In the genomic region with DNA sequence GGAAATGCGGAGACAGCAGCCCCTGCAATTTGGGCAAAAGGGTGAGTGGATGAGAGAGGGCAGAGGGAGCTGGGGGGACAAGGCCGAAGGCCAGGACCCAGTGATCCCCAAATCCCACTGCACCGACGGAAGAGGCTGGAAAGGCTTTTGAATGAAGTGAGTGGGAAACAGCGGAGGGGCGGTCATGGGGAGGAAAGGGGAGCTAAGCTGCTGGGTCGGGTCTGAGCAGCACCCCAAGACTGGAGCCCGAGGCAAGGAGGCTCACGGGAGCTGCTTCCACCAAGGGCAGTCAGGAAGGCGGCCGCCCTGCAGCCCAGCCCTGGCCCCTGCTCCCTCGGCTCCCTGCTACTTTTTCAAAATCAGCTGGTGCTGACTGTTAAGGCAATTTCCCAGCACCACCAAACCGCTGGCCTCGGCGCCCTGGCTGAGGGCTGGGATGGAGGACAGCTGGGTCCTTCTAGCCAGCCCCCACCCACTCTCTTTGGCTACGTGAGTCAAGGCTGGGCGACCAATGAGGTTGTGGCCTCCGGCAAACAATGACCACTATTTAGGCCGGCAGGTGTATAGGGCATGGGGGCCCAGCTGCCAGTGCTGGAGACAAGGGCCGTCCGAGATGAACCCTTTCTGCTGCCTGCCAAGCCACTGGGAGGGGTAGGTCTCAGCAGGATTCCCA, we compare ENCODE assay signal across 1 cellular context.
TF ChIP-seq lines count a peak whose summit lies in the region.

No MANE protein-coding gene starts in this region.

TF ChIP-seq in GM23338, 12 proteins besides CTCF, POLR2A, EP300 and RAD21 (continued from another document):
- TF ChIP-seq, protein P1, sequence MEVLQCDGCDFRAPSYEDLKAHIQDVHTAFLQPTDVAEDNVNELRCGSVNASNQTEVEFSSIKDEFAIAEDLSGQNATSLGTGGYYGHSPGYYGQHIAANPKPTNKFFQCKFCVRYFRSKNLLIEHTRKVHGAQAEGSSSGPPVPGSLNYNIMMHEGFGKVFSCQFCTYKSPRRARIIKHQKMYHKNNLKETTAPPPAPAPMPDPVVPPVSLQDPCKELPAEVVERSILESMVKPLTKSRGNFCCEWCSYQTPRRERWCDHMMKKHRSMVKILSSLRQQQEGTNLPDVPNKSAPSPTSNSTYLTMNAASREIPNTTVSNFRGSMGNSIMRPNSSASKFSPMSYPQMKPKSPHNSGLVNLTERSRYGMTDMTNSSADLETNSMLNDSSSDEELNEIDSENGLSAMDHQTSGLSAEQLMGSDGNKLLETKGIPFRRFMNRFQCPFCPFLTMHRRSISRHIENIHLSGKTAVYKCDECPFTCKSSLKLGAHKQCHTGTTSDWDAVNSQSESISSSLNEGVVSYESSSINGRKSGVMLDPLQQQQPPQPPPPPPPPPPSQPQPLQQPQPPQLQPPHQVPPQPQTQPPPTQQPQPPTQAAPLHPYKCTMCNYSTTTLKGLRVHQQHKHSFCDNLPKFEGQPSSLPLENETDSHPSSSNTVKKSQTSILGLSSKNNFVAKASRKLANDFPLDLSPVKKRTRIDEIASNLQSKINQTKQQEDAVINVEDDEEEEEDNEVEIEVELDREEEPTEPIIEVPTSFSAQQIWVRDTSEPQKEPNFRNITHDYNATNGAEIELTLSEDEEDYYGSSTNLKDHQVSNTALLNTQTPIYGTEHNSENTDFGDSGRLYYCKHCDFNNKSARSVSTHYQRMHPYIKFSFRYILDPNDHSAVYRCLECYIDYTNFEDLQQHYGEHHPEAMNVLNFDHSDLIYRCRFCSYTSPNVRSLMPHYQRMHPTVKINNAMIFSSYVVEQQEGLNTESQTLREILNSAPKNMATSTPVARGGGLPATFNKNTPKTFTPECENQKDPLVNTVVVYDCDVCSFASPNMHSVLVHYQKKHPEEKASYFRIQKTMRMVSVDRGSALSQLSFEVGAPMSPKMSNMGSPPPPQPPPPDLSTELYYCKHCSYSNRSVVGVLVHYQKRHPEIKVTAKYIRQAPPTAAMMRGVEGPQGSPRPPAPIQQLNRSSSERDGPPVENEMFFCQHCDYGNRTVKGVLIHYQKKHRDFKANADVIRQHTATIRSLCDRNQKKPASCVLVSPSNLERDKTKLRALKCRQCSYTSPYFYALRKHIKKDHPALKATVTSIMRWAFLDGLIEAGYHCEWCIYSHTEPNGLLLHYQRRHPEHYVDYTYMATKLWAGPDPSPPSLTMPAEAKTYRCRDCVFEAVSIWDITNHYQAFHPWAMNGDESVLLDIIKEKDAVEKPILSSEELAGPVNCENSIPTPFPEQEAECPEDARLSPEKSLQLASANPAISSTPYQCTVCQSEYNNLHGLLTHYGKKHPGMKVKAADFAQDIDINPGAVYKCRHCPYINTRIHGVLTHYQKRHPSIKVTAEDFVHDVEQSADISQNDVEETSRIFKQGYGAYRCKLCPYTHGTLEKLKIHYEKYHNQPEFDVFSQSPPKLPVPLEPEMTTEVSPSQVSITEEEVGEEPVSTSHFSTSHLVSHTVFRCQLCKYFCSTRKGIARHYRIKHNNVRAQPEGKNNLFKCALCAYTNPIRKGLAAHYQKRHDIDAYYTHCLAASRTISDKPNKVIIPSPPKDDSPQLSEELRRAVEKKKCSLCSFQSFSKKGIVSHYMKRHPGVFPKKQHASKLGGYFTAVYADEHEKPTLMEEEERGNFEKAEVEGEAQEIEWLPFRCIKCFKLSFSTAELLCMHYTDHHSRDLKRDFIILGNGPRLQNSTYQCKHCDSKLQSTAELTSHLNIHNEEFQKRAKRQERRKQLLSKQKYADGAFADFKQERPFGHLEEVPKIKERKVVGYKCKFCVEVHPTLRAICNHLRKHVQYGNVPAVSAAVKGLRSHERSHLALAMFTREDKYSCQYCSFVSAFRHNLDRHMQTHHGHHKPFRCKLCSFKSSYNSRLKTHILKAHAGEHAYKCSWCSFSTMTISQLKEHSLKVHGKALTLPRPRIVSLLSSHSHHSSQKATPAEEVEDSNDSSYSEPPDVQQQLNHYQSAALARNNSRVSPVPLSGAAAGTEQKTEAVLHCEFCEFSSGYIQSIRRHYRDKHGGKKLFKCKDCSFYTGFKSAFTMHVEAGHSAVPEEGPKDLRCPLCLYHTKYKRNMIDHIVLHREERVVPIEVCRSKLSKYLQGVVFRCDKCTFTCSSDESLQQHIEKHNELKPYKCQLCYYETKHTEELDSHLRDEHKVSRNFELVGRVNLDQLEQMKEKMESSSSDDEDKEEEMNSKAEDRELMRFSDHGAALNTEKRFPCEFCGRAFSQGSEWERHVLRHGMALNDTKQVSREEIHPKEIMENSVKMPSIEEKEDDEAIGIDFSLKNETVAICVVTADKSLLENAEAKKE (CRISPR knock-in tag; IDR thresholded peaks at IDR 0.05), result no peak
- TF ChIP-seq ZNF114 (CRISPR knock-in tag; IDR thresholded peaks at IDR 0.05) (no peak), EZH2 (IDR thresholded peaks at IDR 0.05; ENCODE audit: low read depth, unreplicated experiment) (no peak), EZH2phosphoT487 (IDR thresholded peaks at IDR 0.05; ENCODE audit: unreplicated experiment) (no peak), ZNF331 (CRISPR knock-in tag; IDR thresholded peaks at IDR 0.05; ENCODE audit: low read depth) (no peak)
- TF ChIP-seq, protein P2, sequence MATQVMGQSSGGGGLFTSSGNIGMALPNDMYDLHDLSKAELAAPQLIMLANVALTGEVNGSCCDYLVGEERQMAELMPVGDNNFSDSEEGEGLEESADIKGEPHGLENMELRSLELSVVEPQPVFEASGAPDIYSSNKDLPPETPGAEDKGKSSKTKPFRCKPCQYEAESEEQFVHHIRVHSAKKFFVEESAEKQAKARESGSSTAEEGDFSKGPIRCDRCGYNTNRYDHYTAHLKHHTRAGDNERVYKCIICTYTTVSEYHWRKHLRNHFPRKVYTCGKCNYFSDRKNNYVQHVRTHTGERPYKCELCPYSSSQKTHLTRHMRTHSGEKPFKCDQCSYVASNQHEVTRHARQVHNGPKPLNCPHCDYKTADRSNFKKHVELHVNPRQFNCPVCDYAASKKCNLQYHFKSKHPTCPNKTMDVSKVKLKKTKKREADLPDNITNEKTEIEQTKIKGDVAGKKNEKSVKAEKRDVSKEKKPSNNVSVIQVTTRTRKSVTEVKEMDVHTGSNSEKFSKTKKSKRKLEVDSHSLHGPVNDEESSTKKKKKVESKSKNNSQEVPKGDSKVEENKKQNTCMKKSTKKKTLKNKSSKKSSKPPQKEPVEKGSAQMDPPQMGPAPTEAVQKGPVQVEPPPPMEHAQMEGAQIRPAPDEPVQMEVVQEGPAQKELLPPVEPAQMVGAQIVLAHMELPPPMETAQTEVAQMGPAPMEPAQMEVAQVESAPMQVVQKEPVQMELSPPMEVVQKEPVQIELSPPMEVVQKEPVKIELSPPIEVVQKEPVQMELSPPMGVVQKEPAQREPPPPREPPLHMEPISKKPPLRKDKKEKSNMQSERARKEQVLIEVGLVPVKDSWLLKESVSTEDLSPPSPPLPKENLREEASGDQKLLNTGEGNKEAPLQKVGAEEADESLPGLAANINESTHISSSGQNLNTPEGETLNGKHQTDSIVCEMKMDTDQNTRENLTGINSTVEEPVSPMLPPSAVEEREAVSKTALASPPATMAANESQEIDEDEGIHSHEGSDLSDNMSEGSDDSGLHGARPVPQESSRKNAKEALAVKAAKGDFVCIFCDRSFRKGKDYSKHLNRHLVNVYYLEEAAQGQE (IDR thresholded peaks at IDR 0.05; ENCODE audit: unreplicated experiment), result no peak
- TF ChIP-seq, protein P3, sequence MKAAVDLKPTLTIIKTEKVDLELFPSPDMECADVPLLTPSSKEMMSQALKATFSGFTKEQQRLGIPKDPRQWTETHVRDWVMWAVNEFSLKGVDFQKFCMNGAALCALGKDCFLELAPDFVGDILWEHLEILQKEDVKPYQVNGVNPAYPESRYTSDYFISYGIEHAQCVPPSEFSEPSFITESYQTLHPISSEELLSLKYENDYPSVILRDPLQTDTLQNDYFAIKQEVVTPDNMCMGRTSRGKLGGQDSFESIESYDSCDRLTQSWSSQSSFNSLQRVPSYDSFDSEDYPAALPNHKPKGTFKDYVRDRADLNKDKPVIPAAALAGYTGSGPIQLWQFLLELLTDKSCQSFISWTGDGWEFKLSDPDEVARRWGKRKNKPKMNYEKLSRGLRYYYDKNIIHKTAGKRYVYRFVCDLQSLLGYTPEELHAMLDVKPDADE (IDR thresholded peaks at IDR 0.05), result no peak
